In genomic region chrX:12901486-12901885, GRCh38 we compare ENCODE assay signal across 8 cellular contexts. TPM values are rescaled to one million over a fixed set of nuclear protein-coding genes. Genes with fewer than 3 reads are reported as not detected.
DNase-seq lines count a peak whose midpoint lies in the region; ATAC-seq and TF ChIP-seq lines count a peak whose summit lies in the region.

No MANE protein-coding gene starts in this region.

- CTCF ChIA-PET in Calu3 (lab: Charles Lee) (interaction anchor here (1.9 kb wide), 1 partner anchor 87 kb away, joined by 7 read pairs; no protein-coding TSS in a partner anchor), HEK293T (lab: Yijun Ruan, JAX) (interaction anchor here (0.8 to 1.9 kb wide), 2 partner anchors 36 to 87 kb away, joined by 3 to 11 read pairs; no protein-coding TSS in a partner anchor)

- no peaks in the 10 kb centered on the region for H3K79me1 ChIP-seq in neuronal stem cell (ENCODE audit: low read depth, low read length)

- no peak overlapping the region for H3K27ac ChIP-seq in esophagus squamous epithelium
- no peak overlapping the region for H3K27ac ChIP-seq in neuronal stem cell (replicated peaks; ENCODE audit: low read length)
- H3K27ac ChIP-seq in testis: no peak overlapping the region

- TF ChIP-seq CTCF in Calu3 (IDR thresholded peaks at IDR 0.05; ENCODE audit: unreplicated experiment) (peak; percentile 27), esophagus squamous epithelium (IDR thresholded peaks at IDR 0.05) (peak; percentile 38 to 72 (median 52)), testis (IDR thresholded peaks at IDR 0.05) (peak; percentile 42 to 54 (median 43))

- no TSS peak for BruUV-seq in Calu3 (replicated peaks; lab: Mats Ljungman, UMichigan)

- H2BK5ac ChIP-seq in neuronal stem cell (ENCODE audit: low read length): no peak overlapping the region

- no peak overlapping the region for H2AK5ac ChIP-seq in neuronal stem cell (ENCODE audit: low read depth, low read length)

- no peak overlapping the region for H2BK15ac ChIP-seq in neuronal stem cell (ENCODE audit: low read length)

- H3K14ac ChIP-seq in neuronal stem cell (ENCODE audit: low read length): no peak overlapping the region

- TF ChIP-seq POLR2A in esophagus squamous epithelium (IDR thresholded peaks at IDR 0.05) (no peak), testis (IDR thresholded peaks at IDR 0.05) (no peak)

- no peaks in the 10 kb centered on the region for H3K36me3 ChIP-seq in esophagus squamous epithelium
- no peaks in the 10 kb centered on the region for H3K36me3 ChIP-seq in neuronal stem cell (replicated peaks in 1 of 2; ENCODE audit: control insufficient read depth in 2 of 2, insufficient read depth in 2 of 2, low read length in 2 of 2)
- no peaks in the 10 kb centered on the region for H3K36me3 ChIP-seq in testis (ENCODE audit: low read depth, missing control alignments)

- no peak overlapping the region for H3K23ac ChIP-seq in neuronal stem cell (ENCODE audit: low read depth, low read length, poor library complexity)

- H3K9ac ChIP-seq in neuronal stem cell (ENCODE audit: low read depth, low read length, poor library complexity): no peak overlapping the region

- H3K4me3 ChIP-seq in esophagus squamous epithelium: no peak overlapping the region
- H3K4me3 ChIP-seq in neuronal stem cell (ENCODE audit: low read length in 2 of 2): no peak overlapping the region
- H3K4me3 ChIP-seq in testis: no peak overlapping the region

- peak; percentile 76 for DNase-seq in Calu3
- peak; percentile 73 for DNase-seq in HEK293T (ENCODE audit: extremely low spot score)
- peak; percentile 61 for DNase-seq in NOMO-1 treated with DMSO at 0.1 percent for 48 hours (lab: John Stamatoyannopoulos, UW; ENCODE audit: unreplicated experiment)
- DNase-seq in activated T-cell treated with anti-CD3 and anti-CD28 coated beads for 48 hours (ENCODE audit: low read depth): peak; percentile 37
- no peak for DNase-seq in esophagus squamous epithelium (lab: John Stamatoyannopoulos, UW)
- DNase-seq in neuronal stem cell (ENCODE audit: low spot score): peak; percentile 4
- DNase-seq in testis: peak; percentile 69

- peaks cover 8% of the 10 kb centered on the region for H3K4me1 Mint-ChIP-seq in Calu3 (ENCODE audit: low read depth, unreplicated experiment)

- no peak overlapping the region for H2BK120ac ChIP-seq in neuronal stem cell (ENCODE audit: low read depth, low read length)

- no peak overlapping the region for H3K4me3 Mint-ChIP-seq in Calu3 (ENCODE audit: low read depth, unreplicated experiment)

- no peaks in the 10 kb centered on the region for H3K9me3 ChIP-seq in esophagus squamous epithelium
- no peaks in the 10 kb centered on the region for H3K9me3 ChIP-seq in neuronal stem cell (replicated peaks in 1 of 2; ENCODE audit: control insufficient read depth in 2 of 2, insufficient read depth in 1 of 2, low read depth in 1 of 2, low read length in 2 of 2)
- H3K9me3 ChIP-seq in testis: no peaks in the 10 kb centered on the region

- H3K9me3 Mint-ChIP-seq in Calu3 (ENCODE audit: low read depth, unreplicated experiment): no peaks in the 10 kb centered on the region

- no peak overlapping the region for H3K27ac Mint-ChIP-seq in Calu3 (ENCODE audit: unreplicated experiment)

- H3K4me2 ChIP-seq in neuronal stem cell (ENCODE audit: insufficient read depth, low read length, poor library complexity, severe bottlenecking): no peak overlapping the region

- no peak overlapping the region for H3K4ac ChIP-seq in neuronal stem cell (ENCODE audit: low read length)

- no peak overlapping the region for H4K8ac ChIP-seq in neuronal stem cell (ENCODE audit: low read depth, low read length)

- no peak overlapping the region for H2BK12ac ChIP-seq in neuronal stem cell (ENCODE audit: low read length)

- 13 to 20% methylated on average over 10 of the region's 10 CpGs for WGBS in esophagus squamous epithelium, 2 donors
- WGBS in neuronal stem cell (ENCODE audit: extremely low coverage in 2 of 2, insufficient read length in 2 of 2, insufficient replicate concordance in 1 of 2), 2 donors: no CpG with 5 or more reads among the region's 10 CpGs
- 2 to 7% methylated on average over 7 to 10 of the region's 10 CpGs for WGBS in testis, 2 donors

- H2AFZ ChIP-seq in neuronal stem cell (ENCODE audit: low read length): no peak overlapping the region

- no peak for ATAC-seq in GM21381 (IDR thresholded peaks at IDR 0.05; ENCODE audit: unreplicated experiment)

- H3K4me1 ChIP-seq in esophagus squamous epithelium (peaks cover 0 to 4% (median 0%) of the 10 kb centered on the region in 3 donors), neuronal stem cell (ENCODE audit: control insufficient read depth in 2 of 2, insufficient read depth in 1 of 2, low read depth in 1 of 2, low read length in 2 of 2) (no peaks in the 10 kb centered on the region), testis (no peaks in the 10 kb centered on the region)

- H3K27me3 ChIP-seq in esophagus squamous epithelium (no peaks in the 10 kb centered on the region), neuronal stem cell (ENCODE audit: control insufficient read depth in 3 of 3, insufficient read depth in 3 of 3, low read depth in 1 of 3, low read length in 3 of 3) (peaks cover 0 to 4% (median 0%) of the 10 kb centered on the region in 3 experiments), testis (no peaks in the 10 kb centered on the region)

- H3K36me3 Mint-ChIP-seq in Calu3 (ENCODE audit: insufficient read depth, unreplicated experiment): no peaks in the 10 kb centered on the region

- no peak overlapping the region for H4K91ac ChIP-seq in neuronal stem cell (ENCODE audit: low read depth, low read length, poor library complexity)

- intact Hi-C loops in Calu3 (cut with micrococcal nuclease; ENCODE audit: unreplicated experiment): loop anchor here (1.0 kb wide), 1 partner anchor 87 kb away; no protein-coding TSS in a partner anchor
- intact Hi-C loops in esophagus squamous epithelium (cut with DNase I): no loop called here
- intact Hi-C loops in testis (cut with DNase I; ENCODE audit: low total_unique reads): no loop called here

- no peak overlapping the region for H3K18ac ChIP-seq in neuronal stem cell (ENCODE audit: low read length)

- POLR2A ChIA-PET in HEK293T (lab: Yijun Ruan, JAX): no interaction called here

- no peaks in the 10 kb centered on the region for H3K27me3 Mint-ChIP-seq in Calu3 (ENCODE audit: unreplicated experiment)

TF ChIP-seq in HEK293T, 16 proteins besides CTCF, POLR2A, EP300 and RAD21:
- TF ChIP-seq L3MBTL2 (conservative IDR thresholded peaks at IDR 0.05): peak; percentile 82
- no peak for TF ChIP-seq FOXM1 (IDR thresholded peaks at IDR 0.05; ENCODE audit: borderline replicate concordance)
- no peak for TF ChIP-seq SP1 (IDR thresholded peaks at IDR 0.05)

RNA-seq across cellular contexts. Expression of gene TLR8, which starts 4.9 kb away (rescaled TPM):
- not detected in 2 replicates for total RNA-seq in Calu3 (2022)
- 1 to 10 TPM in 2 of 4 donors, under 1 TPM in 1, not detected in 1; 0.22 to 3.1 (median 1.9) TPM for total RNA-seq in esophagus squamous epithelium
- polyA plus RNA-seq in neuronal stem cell (2013, experiment 1 of 2): not detected
- polyA plus RNA-seq in neuronal stem cell (2013, experiment 2 of 2): not detected
- under 1 TPM; 0.08 to 0.50 TPM for total RNA-seq in testis
- 1.3 TPM for polyA plus RNA-seq in testis (ENCODE audit: insufficient read depth, low read depth, low replicate concordance)

RNA-seq across cellular contexts. Expression of gene TLR7, which starts 34.6 kb away (rescaled TPM):
- total RNA-seq in Calu3 (2022): not detected in 2 replicates
- 1 to 10 TPM in 1 of 4 donors, under 1 TPM in 2, not detected in 1; 0.49 to 1.8 (median 0.95) TPM for total RNA-seq in esophagus squamous epithelium
- not detected for polyA plus RNA-seq in neuronal stem cell (2013, experiment 1 of 2)
- not detected for polyA plus RNA-seq in neuronal stem cell (2013, experiment 2 of 2)
- total RNA-seq in testis: under 1 TPM; 0.08 to 0.31 TPM
- 1.3 TPM for polyA plus RNA-seq in testis (ENCODE audit: insufficient read depth, low read depth, low replicate concordance)
